Comparison of ENCODE assay signal across 8 cellular contexts in genomic region chr17:65013613-65014391, GRCh38.
A peak's percentile ranks its signal among the peaks of the same experiment; 100 is the strongest.
DNase-seq lines count a peak whose midpoint lies in the region; ATAC-seq lines count a peak whose summit lies in the region.

No MANE protein-coding gene starts in this region.

- H3K27ac Mint-ChIP-seq in activated naive CD8-positive, alpha-beta T cell, result peak overlapping the region; percentile 13
- H3K27ac Mint-ChIP-seq in memory B cell, result peak overlapping the region; percentile 79

- H3K36me3 Mint-ChIP-seq in activated naive CD8-positive, alpha-beta T cell, result peaks cover 12% of the 10 kb centered on the region
- peaks cover 31% of the 10 kb centered on the region for H3K36me3 Mint-ChIP-seq in memory B cell

- DNase-seq in CD1c-positive myeloid dendritic cell (ENCODE audit: extremely low spot score), result peak; percentile 73
- no peak for DNase-seq in memory B cell (ENCODE audit: low spot score in 2 of 2)
- no peak for DNase-seq in RKO (ENCODE audit: low spot score)
- DNase-seq in NCI-H2107 (lab: John Stamatoyannopoulos, UW), result no peak

- ATAC-seq in HG03135 (IDR thresholded peaks at IDR 0.05; ENCODE audit: unreplicated experiment) (peak; percentile 46), memory B cell (ENCODE audit: low read depth) (no peak), HG02678 (IDR thresholded peaks at IDR 0.05; ENCODE audit: unreplicated experiment) (no peak), HG03521 (IDR thresholded peaks at IDR 0.05; ENCODE audit: unreplicated experiment) (no peak)

- no peaks in the 10 kb centered on the region for H3K9me3 Mint-ChIP-seq in activated naive CD8-positive, alpha-beta T cell (ENCODE audit: low read depth)
- H3K9me3 Mint-ChIP-seq in memory B cell, result no peaks in the 10 kb centered on the region

- H3K27me3 Mint-ChIP-seq in activated naive CD8-positive, alpha-beta T cell, result no peaks in the 10 kb centered on the region
- no peaks in the 10 kb centered on the region for H3K27me3 Mint-ChIP-seq in memory B cell

- H3K4me1 Mint-ChIP-seq in activated naive CD8-positive, alpha-beta T cell (ENCODE audit: low read depth), result peaks cover 69% of the 10 kb centered on the region
- peaks cover 37% of the 10 kb centered on the region for H3K4me1 Mint-ChIP-seq in memory B cell

- H3K4me3 Mint-ChIP-seq in activated naive CD8-positive, alpha-beta T cell, result no peak overlapping the region
- H3K4me3 Mint-ChIP-seq in memory B cell, result no peak overlapping the region
